ENCODE assay signal across 15 cellular contexts in genomic region chr7:139111885-139112284, GRCh38. TPM values are rescaled to one million over a fixed set of nuclear protein-coding genes. Genes with fewer than 3 reads are reported as not detected.
DNase-seq lines count a peak whose midpoint lies in the region; ATAC-seq, FAIRE-seq and TF ChIP-seq lines count a peak whose summit lies in the region.
"Had no signal": no experiment of that assay in that cellular context is flagged by ENCODE, and none has a peak within 500 bp of the region (broad histone marks: within the 10 kb centered on the region; RNA-seq: fewer than 3 reads in every experiment).

No MANE protein-coding gene starts in this region.

- peaks cover 24% of the 10 kb centered on the region for H3K36me3 Mint-ChIP-seq in activated CD8-positive, alpha-beta memory T cell treated with anti-CD3 and anti-CD28 coated beads, Interleukin-2, amount 10 ng/mL, durations not matched to agents 7 days and 5 days
- peaks cover 22% of the 10 kb centered on the region for H3K36me3 Mint-ChIP-seq in activated naive CD8-positive, alpha-beta T cell treated with anti-CD3 and anti-CD28 coated beads, Interleukin-2, amount 10 ng/mL, durations not matched to agents 7 days and 5 days

- H3K27ac ChIP-seq in small intestine (ENCODE audit: low read depth in 1 of 2, low read length in 1 of 2), result peak overlapping the region in 1 of 2 donors; percentile 63
- H3K27ac ChIP-seq: ascending aorta, ovary had no signal

- peak overlapping the region; percentile 66 for H3K4me3 Mint-ChIP-seq in activated CD8-positive, alpha-beta memory T cell treated with anti-CD3 and anti-CD28 coated beads, Interleukin-2, amount 10 ng/mL, durations not matched to agents 7 days and 5 days
- H3K4me3 Mint-ChIP-seq in activated naive CD8-positive, alpha-beta T cell treated with anti-CD3 and anti-CD28 coated beads, Interleukin-2, amount 10 ng/mL, durations not matched to agents 7 days and 5 days, result peak overlapping the region; percentile 76

- ATAC-seq in activated CD8-positive, alpha-beta memory T cell treated with anti-CD3 and anti-CD28 coated beads, Interleukin-2, amount 10 ng/mL, durations not matched to agents 7 days and 5 days, result no peak
- no peak for ATAC-seq in activated naive CD8-positive, alpha-beta T cell treated with anti-CD3 and anti-CD28 coated beads, Interleukin-2, amount 10 ng/mL, durations not matched to agents 7 days and 5 days (ENCODE audit: low read depth)
- no peak for ATAC-seq in HG02970 (IDR thresholded peaks at IDR 0.05; ENCODE audit: low FRiP score, unreplicated experiment)

- H4K20me1 ChIP-seq in Loucy (ENCODE audit: insufficient read depth, low read length, poor library complexity, severe bottlenecking), result peaks cover 25% of the 10 kb centered on the region

- peak overlapping the region; percentile 87 for H3K27ac Mint-ChIP-seq in activated CD8-positive, alpha-beta memory T cell treated with anti-CD3 and anti-CD28 coated beads, Interleukin-2, amount 10 ng/mL, durations not matched to agents 7 days and 5 days
- H3K27ac Mint-ChIP-seq in activated naive CD8-positive, alpha-beta T cell treated with anti-CD3 and anti-CD28 coated beads, Interleukin-2, amount 10 ng/mL, durations not matched to agents 7 days and 5 days, result peak overlapping the region; percentile 95

- H3K9me3 ChIP-seq in Loucy (ENCODE audit: insufficient read depth, low read depth, low read length), result no peaks in the 10 kb centered on the region
- no peaks in the 10 kb centered on the region for H3K9me3 ChIP-seq in small intestine (ENCODE audit: control insufficient read depth, low read depth)
- H3K9me3 ChIP-seq: ascending aorta, ovary had no signal

- POLR2A ChIA-PET in activated naive CD8-positive, alpha-beta T cell treated with anti-CD3 and anti-CD28 coated beads, Interleukin-2, amount 10 ng/mL, durations not matched to agents 7 days and 5 days (lab: Charles Lee), result interaction anchor here (0.8 to 3.2 kb wide), 4 partner anchors 16 to 247 kb away, joined by 3 to 42 read pairs (median 5); partner anchors contain the start of gene LUC7L2

- H3K4me3 ChIP-seq in Loucy (ENCODE audit: low read length, poor library complexity, severe bottlenecking), result peak overlapping the region; percentile 44
- no peak overlapping the region for H3K4me3 ChIP-seq in small intestine (ENCODE audit: low read depth in 1 of 2, low read length in 2 of 2)
- H3K4me3 ChIP-seq: ascending aorta, ovary had no signal

- H3K9me2 ChIP-seq in Loucy (replicated peaks; ENCODE audit: low read depth, low read length), result no peaks in the 10 kb centered on the region

- FAIRE-seq in small intestine (lab: Jason Lieb, UNC), result no peak

- peaks cover 33% of the 10 kb centered on the region for H3K79me2 ChIP-seq in Loucy (ENCODE audit: insufficient read depth, low read length)

- TF ChIP-seq CTCF in Loucy (conservative IDR thresholded peaks at IDR 0.05; ENCODE audit: low read length), result no peak

- in situ Hi-C loops in G401 (cut with HindIII; ENCODE audit: low sequenced_read_pairs), result no loop called here

- H3K4me1 ChIP-seq in Loucy (ENCODE audit: insufficient read depth, low read length, poor library complexity, severe bottlenecking), result peaks cover 16% of the 10 kb centered on the region
- peaks cover 0 to 2% of the 10 kb centered on the region in 2 donors for H3K4me1 ChIP-seq in small intestine (ENCODE audit: control insufficient read depth in 2 of 2, insufficient read depth in 1 of 2, low read depth in 1 of 2, low read length in 1 of 2)

- CTCF ChIA-PET in activated CD8-positive, alpha-beta memory T cell treated with anti-CD3 and anti-CD28 coated beads, Interleukin-2, amount 10 ng/mL, durations not matched to agents 7 days and 5 days (lab: Charles Lee), result interaction anchor here (1.0 kb wide), 1 partner anchor 21 kb away, joined by 4 read pairs; no protein-coding TSS in a partner anchor

- H3K27me3 Mint-ChIP-seq in activated CD8-positive, alpha-beta memory T cell treated with anti-CD3 and anti-CD28 coated beads, Interleukin-2, amount 10 ng/mL, durations not matched to agents 7 days and 5 days, result no peaks in the 10 kb centered on the region
- H3K27me3 Mint-ChIP-seq in activated naive CD8-positive, alpha-beta T cell treated with anti-CD3 and anti-CD28 coated beads, Interleukin-2, amount 10 ng/mL, durations not matched to agents 7 days and 5 days, result no peaks in the 10 kb centered on the region

- peaks cover 11% of the 10 kb centered on the region for H3K27me3 ChIP-seq in Loucy (ENCODE audit: insufficient read depth, low read length, poor library complexity, severe bottlenecking)
- no peaks in the 10 kb centered on the region for H3K27me3 ChIP-seq in small intestine (ENCODE audit: control insufficient read depth in 2 of 2, insufficient read depth in 2 of 2, low read length in 2 of 2)
- H3K27me3 ChIP-seq: ascending aorta, ovary had no signal

- no peaks in the 10 kb centered on the region for H3K9me3 Mint-ChIP-seq in activated CD8-positive, alpha-beta memory T cell treated with anti-CD3 and anti-CD28 coated beads, Interleukin-2, amount 10 ng/mL, durations not matched to agents 7 days and 5 days (ENCODE audit: low read depth)
- H3K9me3 Mint-ChIP-seq in activated naive CD8-positive, alpha-beta T cell treated with anti-CD3 and anti-CD28 coated beads, Interleukin-2, amount 10 ng/mL, durations not matched to agents 7 days and 5 days, result peaks cover 1% of the 10 kb centered on the region

- WGBS in small intestine, 3 donors, result 50 to 73% (median 72%) methylated on average over 1 of the region's 1 CpG

- H3K36me3 ChIP-seq in Loucy (ENCODE audit: insufficient read depth, low read length) (no peaks in the 10 kb centered on the region), small intestine (ENCODE audit: control insufficient read depth in 2 of 2, insufficient read depth in 2 of 2, low read length in 2 of 2) (no peaks in the 10 kb centered on the region)
- H3K36me3 ChIP-seq: ascending aorta, ovary had no signal

- no peak for DNase-seq in activated CD8-positive, alpha-beta memory T cell treated with anti-CD3 and anti-CD28 coated beads, Interleukin-2, amount 10 ng/mL, durations not matched to agents 7 days and 5 days
- DNase-seq in activated CD8-positive, alpha-beta memory T cell treated with anti-CD3 and anti-CD28 coated beads, Interleukin-2, amount 50 U/mL, for 4 hours, result no peak
- DNase-seq in activated naive CD8-positive, alpha-beta T cell treated with anti-CD3 and anti-CD28 coated beads, Interleukin-2, amount 10 ng/mL, durations not matched to agents 7 days and 5 days, result no peak
- DNase-seq in small intestine, result peak; percentile 33
- no peak for DNase-seq in G401 (ENCODE audit: low spot score)
- no peak for DNase-seq in GF-D8 (lab: John Stamatoyannopoulos, UW)
- DNase-seq: IMR-90; mesenchymal stem cell; NCI-H1417; ovary; stimulated activated CD4-positive, alpha-beta T cell treated with anti-CD3 and anti-CD28 coated beads, Interleukin-15, amount 100 ng/mL, for 24 hours; trophoblast cell had no signal

- peak overlapping the region; percentile 63 for H3K4me2 ChIP-seq in Loucy (ENCODE audit: low read depth, low read length, poor library complexity, severe bottlenecking)

- H2AFZ ChIP-seq in Loucy (ENCODE audit: low read length), result peak overlapping the region; percentile 53

- no peaks in the 10 kb centered on the region for H3F3A ChIP-seq in Loucy (ENCODE audit: low read depth)

- peak overlapping the region; percentile 42 for H3K9ac ChIP-seq in Loucy (ENCODE audit: low read depth, low read length, poor library complexity, severe bottlenecking)

- H3K4me1 Mint-ChIP-seq in activated CD8-positive, alpha-beta memory T cell treated with anti-CD3 and anti-CD28 coated beads, Interleukin-2, amount 10 ng/mL, durations not matched to agents 7 days and 5 days, result peaks cover 27% of the 10 kb centered on the region
- H3K4me1 Mint-ChIP-seq in activated naive CD8-positive, alpha-beta T cell treated with anti-CD3 and anti-CD28 coated beads, Interleukin-2, amount 10 ng/mL, durations not matched to agents 7 days and 5 days, result peaks cover 26% of the 10 kb centered on the region

RNA-seq across cellular contexts. Expression of gene ZC3HAV1, which starts 2.4 kb away (rescaled TPM):
- total RNA-seq in activated CD8-positive, alpha-beta memory T cell treated with anti-CD3 and anti-CD28 coated beads, Interleukin-2, amount 10 ng/mL, durations not matched to agents 7 days and 5 days, result 100 to 1,000 TPM; 125 to 139 TPM
- total RNA-seq in activated naive CD8-positive, alpha-beta T cell treated with anti-CD3 and anti-CD28 coated beads, Interleukin-2, amount 10 ng/mL, durations not matched to agents 7 days and 5 days, result 100 to 1,000 TPM; 136 TPM
- 10 to 100 TPM in 1 of 3 donors, 1 to 10 TPM in 2; 7.3 to 10.2 (median 9.4) TPM for polyA plus RNA-seq in small intestine
- 8.9 and 14.3 TPM in 2 replicates for total RNA-seq in G401 (2014; rRNA removed; shearing (Covaris generic))
